ENCODE assay signal across 8 cellular contexts in the genomic region with DNA sequence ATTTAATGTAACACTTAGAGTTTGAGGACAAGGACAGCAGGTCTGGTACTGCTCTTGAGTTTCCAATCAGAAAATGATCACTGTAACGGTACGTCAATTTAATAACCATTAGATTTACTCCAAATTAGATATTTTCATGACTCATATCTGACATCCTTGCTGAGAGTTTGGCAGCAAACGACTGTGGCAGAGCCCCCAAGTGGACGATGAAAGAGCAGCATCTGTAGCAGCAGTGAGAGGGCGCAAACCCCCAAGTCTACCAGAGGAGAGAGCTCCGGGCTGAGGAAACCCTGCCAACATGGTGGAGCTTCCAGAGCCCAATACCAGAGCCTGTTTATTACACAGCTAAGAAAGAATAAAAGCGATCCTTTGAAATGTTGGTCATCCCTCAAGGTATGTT.
DNase-seq lines count a peak whose midpoint lies in the region; ATAC-seq lines count a peak whose summit lies in the region.

No MANE protein-coding gene starts in this region.

- intact Hi-C loops in left ventricle myocardium superior (cut with micrococcal nuclease): no loop called here

- peak; percentile 1 for DNase-seq in COLO668 (lab: John Stamatoyannopoulos, UW; ENCODE audit: unreplicated experiment)
- DNase-seq in NCI-H1417 treated with DMSO at 0.1 percent for 48 hours (lab: John Stamatoyannopoulos, UW): peak; percentile 22
- DNase-seq in activated T-cell treated with anti-CD3 and anti-CD28 coated beads, Interleukin-2, amount 50 U/mL, for 48 hours: peak; percentile 27 to 38
- peak; percentile 65 for DNase-seq in left ventricle myocardium superior
- DNase-seq in stimulated activated CD4-positive, alpha-beta T cell treated with anti-CD3 and anti-CD28 coated beads, Interleukin-1b, Interleukin-23, amount 100 ng/mL, for 48 hours: peak; percentile 32
- no peak for DNase-seq in activated effector memory CD4-positive, alpha-beta T cell treated with Interleukin-2 at 50 U/mL for 16 hours

- ATAC-seq in GM18868 (IDR thresholded peaks at IDR 0.05; ENCODE audit: unreplicated experiment) (peak; percentile 100), HG02943 (IDR thresholded peaks at IDR 0.05; ENCODE audit: low read depth, unreplicated experiment) (peak; percentile 99), left ventricle myocardium superior (peak; percentile 86)
